ENCODE assay signal across 8 cellular contexts in genomic region chr4:185559251-185559912, GRCh38. TPM values are rescaled to one million over a fixed set of nuclear protein-coding genes. Genes with fewer than 3 reads are reported as not detected.
DNase-seq lines count a peak whose midpoint lies in the region; ATAC-seq and TF ChIP-seq lines count a peak whose summit lies in the region.
"Not testable (repeated sequence)": the region's sequence is repeated elsewhere in the genome, so short reads cannot be mapped to it uniquely, and the experiment has no call there.

No MANE protein-coding gene starts in this region.

- WGBS in esophagus muscularis mucosa = 58% methylated on average over 8 of the region's 8 CpGs
- 74% methylated on average over 8 of the region's 8 CpGs for WGBS in mesenchymal stem cell
- WGBS in trophoblast cell (ENCODE audit: extremely low coverage, insufficient coverage, insufficient read length) = no CpG with 5 or more reads among the region's 8 CpGs
- 60 to 71% methylated on average over 8 of the region's 8 CpGs for WGBS in thyroid gland, 2 donors

- not testable (repeated sequence) for H3K4me2 ChIP-seq in mesenchymal stem cell (ENCODE audit: low read length, poor library complexity, severe bottlenecking); trophoblast cell (ENCODE audit: low read length)

- POLR2A ChIA-PET in A673 (lab: Charles Lee; ENCODE audit: low non-redundant PET) = interaction anchor here (0.6 kb wide), 1 partner anchor 155 kb away, joined by 3 read pairs; no protein-coding TSS in a partner anchor
- POLR2A ChIA-PET in WTC11 (lab: Charles Lee) = not testable (repeated sequence)

- not testable (repeated sequence) for BruUV-seq in A673 (replicated peaks; lab: Mats Ljungman, UMichigan)

- not testable (repeated sequence) for H3K27ac Mint-ChIP-seq in WTC11

- H2AK5ac ChIP-seq in mesenchymal stem cell (ENCODE audit: low read length, severe bottlenecking) = peak overlapping the region; percentile 16
- not testable (repeated sequence) for H2AK5ac ChIP-seq in trophoblast cell (ENCODE audit: low read length)

- intact Hi-C loops in A673 (cut with micrococcal nuclease; ENCODE audit: unreplicated experiment); esophagus muscularis mucosa (cut with DNase I); thyroid gland (cut with DNase I): not testable (repeated sequence)

- H2BK12ac ChIP-seq in mesenchymal stem cell (ENCODE audit: low read length in 2 of 2) = peak overlapping the region; percentile 83 to 84
- H2BK12ac ChIP-seq in trophoblast cell (ENCODE audit: low read length) = peak overlapping the region; percentile 88

- H3K36me3 ChIP-seq in A673 (ENCODE audit: insufficient read depth, low read length, poor library complexity, severe bottlenecking); esophagus muscularis mucosa; mesenchymal stem cell (ENCODE audit: control insufficient read depth in 1 of 2, insufficient read depth in 2 of 2, low read depth in 1 of 2, low read length in 2 of 2); trophoblast cell (ENCODE audit: control insufficient read depth in 1 of 2, insufficient read depth in 2 of 2, low read length in 2 of 2); thyroid gland: not testable (repeated sequence)

- H2BK5ac ChIP-seq in mesenchymal stem cell (ENCODE audit: low read depth, low read length, poor library complexity, severe bottlenecking) (peak overlapping the region; percentile 49), trophoblast cell (ENCODE audit: low read depth, low read length, poor library complexity) (peak overlapping the region; percentile 80)

- H3K4me3 ChIP-seq in A673 (ENCODE audit: low read depth, low read length, poor library complexity, severe bottlenecking); choroid plexus epithelial cell (ENCODE audit: low read depth, low read length); esophagus muscularis mucosa; mesenchymal stem cell (ENCODE audit: insufficient read depth in 1 of 2, low read depth in 1 of 2, low read length in 2 of 2); trophoblast cell (ENCODE audit: low read depth, low read length); thyroid gland (replicated peaks in 1 of 3): not testable (repeated sequence)

- H4K8ac ChIP-seq in mesenchymal stem cell (ENCODE audit: low read length) (peak overlapping the region; percentile 95), trophoblast cell (ENCODE audit: low read depth, low read length) (peak overlapping the region; percentile 76)

- H4K91ac ChIP-seq in mesenchymal stem cell (ENCODE audit: low read length) (peak overlapping the region; percentile 68), trophoblast cell (ENCODE audit: low read depth, low read length) (peak overlapping the region; percentile 89)

- not testable (repeated sequence) for H3K27me3 ChIP-seq in A673 (replicated peaks; ENCODE audit: insufficient read depth, low read depth, low read length, poor library complexity); esophagus muscularis mucosa; mesenchymal stem cell (ENCODE audit: control insufficient read depth in 1 of 2, insufficient read depth in 1 of 2, low read length in 2 of 2); trophoblast cell (ENCODE audit: insufficient read depth, low read length); thyroid gland

- DNase-seq in A673 (ENCODE audit: low spot score) (peak; percentile 33), LHCN-M2 (ENCODE audit: low read depth) (peak; percentile 75), choroid plexus epithelial cell (ENCODE audit: low read depth) (peak; percentile 63), mesenchymal stem cell (peak; percentile 85)
- not testable (repeated sequence) for DNase-seq in WTC11 (ENCODE audit: low spot score); esophagus muscularis mucosa (ENCODE audit: extremely low spot score); trophoblast cell; thyroid gland

- not testable (repeated sequence) for TF ChIP-seq CTCF in A673 (conservative IDR thresholded peaks at IDR 0.05; ENCODE audit: low read depth, low read length); WTC11 (IDR thresholded peaks at IDR 0.05); choroid plexus epithelial cell (conservative IDR thresholded peaks at IDR 0.05; ENCODE audit: low read depth, low read length); esophagus muscularis mucosa (IDR thresholded peaks at IDR 0.05); thyroid gland (IDR thresholded peaks at IDR 0.05)

- H3K79me1 ChIP-seq in mesenchymal stem cell (replicated peaks; ENCODE audit: low read length, poor library complexity, severe bottlenecking); trophoblast cell (ENCODE audit: low read length): not testable (repeated sequence)

- H3K79me2 ChIP-seq in trophoblast cell (ENCODE audit: control insufficient read depth, insufficient read depth, low read length, poor library complexity) = not testable (repeated sequence)

- H3K9ac ChIP-seq in mesenchymal stem cell (ENCODE audit: low read length); trophoblast cell (ENCODE audit: low read length): not testable (repeated sequence)

- ATAC-seq in WTC11 = 0 out of 2 replicates have a peak, but pooled peaks have one; percentile 16

- peak overlapping the region in 1 of 2 experiments; percentile 12 for H3K14ac ChIP-seq in mesenchymal stem cell (ENCODE audit: low read length in 2 of 2)
- peak overlapping the region; percentile 81 for H3K14ac ChIP-seq in trophoblast cell (ENCODE audit: low read length)

- not testable (repeated sequence) for TF ChIP-seq POLR2A in esophagus muscularis mucosa (IDR thresholded peaks at IDR 0.05; ENCODE audit: low read depth); thyroid gland (IDR thresholded peaks at IDR 0.05)

- not testable (repeated sequence) for H3K9me3 ChIP-seq in A673 (ENCODE audit: low read depth, low read length, poor library complexity, severe bottlenecking); esophagus muscularis mucosa; mesenchymal stem cell (ENCODE audit: control insufficient read depth, low read length); trophoblast cell (ENCODE audit: insufficient read depth, low read depth, low read length); thyroid gland

- H2BK120ac ChIP-seq in mesenchymal stem cell (ENCODE audit: low read depth, low read length) (peak overlapping the region; percentile 42), trophoblast cell (ENCODE audit: insufficient read depth, low read length, poor library complexity) (peak overlapping the region; percentile 68)

- CTCF ChIA-PET in A673 (lab: Charles Lee) = not testable (repeated sequence)
- CTCF ChIA-PET in WTC11 (lab: Charles Lee) = interaction anchor here (1.6 kb wide), 1 partner anchor 38 kb away, joined by 5 read pairs; no protein-coding TSS in a partner anchor

- peaks cover 15% of the 10 kb centered on the region for H3K4me1 Mint-ChIP-seq in WTC11

- H3K23ac ChIP-seq in mesenchymal stem cell (ENCODE audit: low read length in 2 of 2); trophoblast cell (ENCODE audit: low read length): not testable (repeated sequence)

- not testable (repeated sequence) for H3K27me3 Mint-ChIP-seq in WTC11 (ENCODE audit: low read depth)

- H2AFZ ChIP-seq in mesenchymal stem cell (ENCODE audit: low read depth, low read length); trophoblast cell (ENCODE audit: insufficient read depth, low read length, poor library complexity): not testable (repeated sequence)

- H3K18ac ChIP-seq in mesenchymal stem cell (ENCODE audit: low read depth in 1 of 2, low read length in 2 of 2) (peak overlapping the region; percentile 84 to 88), trophoblast cell (ENCODE audit: low read length) (peak overlapping the region; percentile 40)

- H3K36me3 Mint-ChIP-seq in WTC11 = not testable (repeated sequence)

- peaks cover 47% of the 10 kb centered on the region for H3K9me3 Mint-ChIP-seq in WTC11

- H4K12ac ChIP-seq in trophoblast cell (ENCODE audit: low read depth, low read length) = peak overlapping the region; percentile 71

- H3K4me3 Mint-ChIP-seq in WTC11 = not testable (repeated sequence)

- peak overlapping the region; percentile 51 to 89 for H3K4ac ChIP-seq in mesenchymal stem cell (ENCODE audit: low read depth in 1 of 2, low read length in 2 of 2)
- peak overlapping the region; percentile 10 for H3K4ac ChIP-seq in trophoblast cell (ENCODE audit: low read depth, low read length)

- not testable (repeated sequence) for H3K4me1 ChIP-seq in A673 (ENCODE audit: insufficient read depth, low read length, poor library complexity, severe bottlenecking); mesenchymal stem cell (ENCODE audit: control insufficient read depth, insufficient read depth, low read depth, low read length)
- H3K4me1 ChIP-seq in esophagus muscularis mucosa (peaks cover 7 to 46% (median 35%) of the 10 kb centered on the region in 4 donors), trophoblast cell (ENCODE audit: control insufficient read depth in 1 of 2, insufficient read depth in 2 of 2, low read length in 2 of 2) (peaks cover 3 to 11% of the 10 kb centered on the region in 2 experiments), thyroid gland (peaks cover 16% of the 10 kb centered on the region in 2 donors)

- TF ChIP-seq EP300 in esophagus muscularis mucosa (IDR thresholded peaks at IDR 0.05) = not testable (repeated sequence)

- H2BK15ac ChIP-seq in mesenchymal stem cell (ENCODE audit: low read depth, poor library complexity, severe bottlenecking) = peak overlapping the region; percentile 90

- H3K27ac ChIP-seq in A673 (ENCODE audit: low read depth, low read length, poor library complexity, severe bottlenecking); trophoblast cell (ENCODE audit: low read depth, low read length): not testable (repeated sequence)
- H3K27ac ChIP-seq in esophagus muscularis mucosa (replicated peaks in 1 of 4) (peak overlapping the region; percentile 61 to 76 (median 70)), mesenchymal stem cell (ENCODE audit: low read length, poor library complexity, severe bottlenecking) (peak overlapping the region; percentile 70), thyroid gland (peak overlapping the region; percentile 18 to 66 (median 46))

RNA-seq across cellular contexts. Expression of gene PDLIM3, which starts 24.1 kb away (rescaled TPM):
- 0.66 TPM in 1 of 2 replicates, not detected in the other for total RNA-seq in A673 (2021)
- 783 and 1,256 TPM in 2 replicates for total RNA-seq in LHCN-M2 (2014; rRNA removed)
- polyA plus RNA-seq in LHCN-M2 (2012) = 114 TPM
- 6.2 to 7.0 TPM (median 6.9 TPM) in 3 replicates for total RNA-seq in WTC11 (2021)
- 1,000 to 10,000 TPM; 1,279 to 2,098 (median 1,627) TPM for total RNA-seq in esophagus muscularis mucosa
- polyA plus RNA-seq in mesenchymal stem cell (2013, experiment 1 of 2) = 61.2 TPM
- 64.4 TPM for polyA plus RNA-seq in mesenchymal stem cell (2013, experiment 2 of 2)
- polyA plus RNA-seq in trophoblast cell (2013) = 19.2 and 19.5 TPM in 2 replicates
- total RNA-seq in thyroid gland = 100 to 1,000 TPM; 124 to 411 (median 252) TPM

Comparison
In these comparisons a context has a peak if more than half of its experiments do, and no peak if none do; other contexts are left out.
1. RNA of gene PDLIM3, which starts 24.1 kb away (total RNA-seq): 1,279 to 2,098 TPM in esophagus muscularis mucosa, 783 to 1,256 TPM in LHCN-M2 and 124 to 411 TPM in thyroid gland; 6.2 to 7.0 TPM in WTC11 and 0.66 TPM in A673; every median in the first group is over 10 times any median in the second.